Comparison of ENCODE assay signal across 1 cellular context in genomic region chr13:51998723-51999471, GRCh38.
TF ChIP-seq lines count a peak whose summit lies in the region.

No MANE protein-coding gene starts in this region.

TF ChIP-seq in IMR-90, 13 proteins besides CTCF, POLR2A, EP300 and RAD21:
- TF ChIP-seq ELK1 (IDR thresholded peaks at IDR 0.05; ENCODE audit: borderline replicate concordance, low read depth, low read length) (no peak), BHLHE40 (IDR thresholded peaks at IDR 0.05; ENCODE audit: low read depth, low read length) (no peak)
